In the genomic region with DNA sequence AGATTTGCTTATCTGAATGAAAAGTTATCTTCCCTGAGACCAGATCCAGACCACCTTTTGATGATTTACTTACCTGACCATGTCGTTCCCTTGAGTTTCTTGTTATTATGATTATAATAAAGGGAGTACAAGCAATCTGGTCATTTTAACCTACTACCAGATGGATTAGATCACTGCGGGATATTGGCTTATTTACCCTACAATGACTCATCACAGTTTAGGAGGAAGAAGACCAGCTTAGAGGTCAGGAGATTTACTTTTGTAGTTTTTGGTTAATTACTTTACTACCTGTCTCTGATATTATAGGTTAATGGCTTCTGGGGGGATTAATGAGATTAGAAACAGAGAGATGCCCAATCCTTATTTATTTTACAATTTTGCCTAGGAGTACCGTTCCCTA, we compare ENCODE assay signal across 18 cellular contexts. TPM values are rescaled to one million over a fixed set of nuclear protein-coding genes. Genes with fewer than 3 reads are reported as not detected.
DNase-seq lines count a peak whose midpoint lies in the region; ATAC-seq, FAIRE-seq and TF ChIP-seq lines count a peak whose summit lies in the region.
"Had no signal": no experiment of that assay in that cellular context is flagged by ENCODE, and none has a peak within 500 bp of the region (broad histone marks: within the 10 kb centered on the region; RNA-seq: fewer than 3 reads in every experiment).

No MANE protein-coding gene starts in this region.

- H3K4me1 ChIP-seq in GM12878 (ENCODE audit: control insufficient read depth, insufficient read depth, low read length): no peaks in the 10 kb centered on the region
- H3K4me1 ChIP-seq in pancreas: no peaks in the 10 kb centered on the region
- H3K4me1 ChIP-seq: gastrocnemius medialis, SJSA1 had no signal

- no peaks in the 10 kb centered on the region for H3K27me3 ChIP-seq in GM12878 (replicated peaks in 1 of 2; ENCODE audit: control insufficient read depth in 2 of 2, insufficient read depth in 2 of 2, low read length in 1 of 2)
- no peaks in the 10 kb centered on the region for H3K27me3 ChIP-seq in pancreas
- H3K27me3 ChIP-seq: gastrocnemius medialis, SJSA1 had no signal

- H4K20me1 ChIP-seq in GM12878 (ENCODE audit: control insufficient read depth, insufficient read depth): no peaks in the 10 kb centered on the region; the same call in 1 of the 2 replicates

- H3K9me3 ChIP-seq in GM12878 (replicated peaks; ENCODE audit: control insufficient read depth, insufficient read depth, low read length): no peaks in the 10 kb centered on the region
- H3K9me3 ChIP-seq in pancreas: no peaks in the 10 kb centered on the region
- H3K9me3 ChIP-seq: gastrocnemius medialis, SJSA1 had no signal

- H3K27ac ChIP-seq in GM12878 (ENCODE audit: control insufficient read depth, insufficient read depth) (no peak overlapping the region), pancreas (no peak overlapping the region)
- H3K27ac ChIP-seq: gastrocnemius medialis, SJSA1 had no signal

- 51% methylated on average over 3 of the region's 3 CpGs for WGBS in GM12878 (ENCODE audit: insufficient coverage, insufficient replicate concordance, low lambda C conversion rate, missing lambda C conversion rate)
- 73 to 80% methylated on average over 3 of the region's 3 CpGs for WGBS in pancreas, 2 donors

- no peaks in the 10 kb centered on the region for H3K79me2 ChIP-seq in GM12878 (ENCODE audit: control insufficient read depth, insufficient read depth, low read length)

- TF ChIP-seq EP300 in GM12878 (IDR thresholded peaks at IDR 0.05; ENCODE audit: borderline replicate concordance in 1 of 2, control insufficient read depth in 1 of 2, low read depth in 2 of 2, low read length in 2 of 2): no peak

- H3K4me2 ChIP-seq in GM12878 (ENCODE audit: control insufficient read depth, insufficient read depth): no peak overlapping the region

- no TSS peak for BruUV-seq in GM12878 (replicated peaks; lab: Mats Ljungman, UMichigan)

- no peak overlapping the region for H3K9ac ChIP-seq in GM12878 (ENCODE audit: control insufficient read depth, insufficient read depth, low read length)

- DNase-seq in NCI-H2081 (lab: John Stamatoyannopoulos, UW) (peak; percentile 21 to 63), NCI-H2081 treated with DMSO at 0.1 percent for 48 hours (lab: John Stamatoyannopoulos, UW) (no peak), NCI-H2196 (lab: John Stamatoyannopoulos, UW; ENCODE audit: unreplicated experiment) (peak; percentile 11), GM12878 (ENCODE audit: low read depth, low spot score) (no peak), pancreas (no peak), NCI-H2107 (lab: John Stamatoyannopoulos, UW) (no peak)
- DNase-seq in stimulated activated naive CD4-positive, alpha-beta T cell treated with Interleukin-2 at 50 U/mL for 16 hours (lab: John Stamatoyannopoulos, UW): no peak
- DNase-seq in activated CD8-positive, alpha-beta memory T cell treated with anti-CD3 and anti-CD28 coated beads, Interleukin-2, amount 50 U/mL, for 48 hours: no peak
- DNase-seq: activated CD8-positive, alpha-beta T cell treated with anti-CD3 and anti-CD28 coated beads for 36 hours; activated effector memory CD4-positive, alpha-beta T cell treated with Interleukin-2 at 50 U/mL for 16 hours; aorta; gastrocnemius medialis; midbrain; MV-4-11; NK-92 treated with Interleukin-12 subunit alpha and Interleukin-12 subunit beta, amount 100 ng/mL, for 24 hours; small intestine had no signal

- H3K4me3 ChIP-seq in GM12878 (no peak overlapping the region), pancreas (no peak overlapping the region)
- H3K4me3 ChIP-seq: gastrocnemius medialis, SJSA1 had no signal

- TF ChIP-seq RAD21 in GM12878 (IDR thresholded peaks at IDR 0.05; ENCODE audit: insufficient read depth, low read depth, low read length): no peak

- TF ChIP-seq CTCF in GM12878 (IDR thresholded peaks at IDR 0.05 in 2 of 3, conservative IDR thresholded peaks at IDR 0.05 in 1 of 3; ENCODE audit: control insufficient read depth in 2 of 3, extremely low read depth in 1 of 3, insufficient read depth in 1 of 3, low read depth in 3 of 3, low read length in 3 of 3): no peak
- no peak for TF ChIP-seq CTCF in pancreas (IDR thresholded peaks at IDR 0.05)

- RAD21 ChIA-PET in GM12878 (lab: Charles Lee; ENCODE audit: unreplicated experiment): interaction anchor here (0.6 to 2.5 kb wide), 4 partner anchors 9 to 73 kb away, joined by 3 to 7 read pairs (median 5); partner anchors contain the start of gene PKIB

- intact Hi-C loops in GM12878 (cut with micrococcal nuclease; ENCODE audit: unreplicated experiment) (no loop called here), pancreas (cut with DNase I) (no loop called here)

- POLR2A ChIA-PET in GM12878 (lab: Charles Lee): no interaction called here

- peak; percentile 23 for FAIRE-seq in GM12878 (lab: Jason Lieb, UNC)
- FAIRE-seq in pancreas (lab: Jason Lieb, UNC): no peak
- FAIRE-seq: small intestine, TTC549 had no signal

- H2AFZ ChIP-seq in GM12878 (ENCODE audit: control insufficient read depth, low read depth, low read length): no peak overlapping the region

- CTCF ChIA-PET in GM12878 (lab: Yijun Ruan, JAX): interaction anchor here (0.7 to 2.7 kb wide), 6 partner anchors 20 to 107 kb away, joined by 3 to 15 read pairs (median 3); no protein-coding TSS in a partner anchor

- H3K36me3 ChIP-seq in GM12878 (ENCODE audit: control insufficient read depth in 2 of 2, insufficient read depth in 2 of 2, low read length in 1 of 2) (no peaks in the 10 kb centered on the region), pancreas (no peaks in the 10 kb centered on the region)
- H3K36me3 ChIP-seq: gastrocnemius medialis, SJSA1 had no signal

- no peak for TF ChIP-seq POLR2A in GM12878 (IDR thresholded peaks at IDR 0.05; ENCODE audit: low read depth, low read length)

- ATAC-seq in GM12878 (no peak), pancreas (peak in 3 of 4 donors; percentile 50 to 72 (median 52))
- ATAC-seq: activated CD8-positive, alpha-beta T cell treated with anti-CD3 and anti-CD28 coated beads for 36 hours; gastrocnemius medialis had no signal

- in situ Hi-C loops in GM12878 (cut with MboI): no loop called here

- SMC1A ChIA-PET in GM12878 (lab: Charles Lee; ENCODE audit: uncharacterized antibody, unreplicated experiment): interaction anchor here (0.7 to 3.1 kb wide), 4 partner anchors 12 to 214 kb away, joined by 3 to 17 read pairs (median 4); partner anchors contain the start of gene PKIB

TF ChIP-seq in GM12878, 131 proteins besides CTCF, POLR2A, EP300 and RAD21:
- TF ChIP-seq BHLHE40 (IDR thresholded peaks at IDR 0.05; ENCODE audit: borderline replicate concordance in 1 of 2, low read depth in 2 of 2, low read length in 1 of 2): no peak
- TF ChIP-seq STAT3 (IDR thresholded peaks at IDR 0.05; ENCODE audit: low read depth, low read length): no peak
- no peak for TF ChIP-seq PRDM15 (CRISPR knock-in tag; IDR thresholded peaks at IDR 0.05)

RNA-seq across cellular contexts. Expression of gene PKIB, which starts 10.7 kb away (rescaled TPM):
- 2.0 and 2.7 TPM in 2 replicates for total RNA-seq in GM12878 (2013; cell fraction: nucleolus; rRNA removed)
- total RNA-seq in GM12878 (2014; rRNA removed) (0.51 and 1.1 TPM in 2 replicates), GM12878 (2014; rRNA removed; fragmentation: Illumina TruSeq; extraction: Trizol) (0.88 and 0.94 TPM in 2 replicates), GM12878 (2021) (0.19 and 0.74 TPM in 2 replicates), pancreas (1 to 10 TPM; 1.2 to 7.3 (median 4.5) TPM)
- 0.49 TPM for polyA plus RNA-seq in GM12878 (2011; ENCODE audit: low read depth)
- polyA plus RNA-seq in GM12878 (2011; rRNA removed) (1.6 and 1.8 TPM in 2 replicates), GM12878 (2014; fragmentation: Illumina TruSeq; extraction: Trizol) (0.87 TPM in 1 of 2 replicates, not detected in the other), GM12878 (2014; fragmentation: Nextera tagmentation; extraction: Ambion mirVana) (1 to 10 TPM in 1 of 2 experiments, under 1 TPM in 1; 0.97 to 1.8 TPM), GM12878 (2014; rRNA removed) (0.20 and 0.49 TPM in 2 replicates), GM12878 (2016; fragmentation: Nextera tagmentation; extraction: Ambion mirVana) (under 1 TPM; 0.82 to 0.87 TPM), pancreas (10 to 100 TPM in 1 of 2 donors, 1 to 10 TPM in 1; 5.2 to 21.1 TPM)
- polyA plus RNA-seq in GM12878 (2011; cell fraction: cytosol; rRNA removed): 0.42 and 0.49 TPM in 2 replicates
- polyA plus RNA-seq in GM12878 (2011; cell fraction: nucleus; rRNA removed): 0.70 and 1.1 TPM in 2 replicates
- 1.00 and 1.3 TPM in 2 replicates for polyA plus RNA-seq in GM12878 (2012)
- 0.62 TPM in 1 of 2 replicates, not detected in the other for polyA minus RNA-seq in GM12878 (2011; rRNA and poly(A)+ RNA removed)
- not detected in 2 replicates for polyA minus RNA-seq in GM12878 (2011; cell fraction: cytosol; rRNA and poly(A)+ RNA removed)
- polyA minus RNA-seq in GM12878 (2011; cell fraction: nucleus; rRNA and poly(A)+ RNA removed): 1.2 and 2.2 TPM in 2 replicates
- total RNA-seq: SJSA1 had no signal

Comparison
In these comparisons a context has a peak if more than half of its experiments do, and no peak if none do; other contexts are left out.
1. DNase-seq: peak in NCI-H2081 (2 of 2) and NCI-H2196 (single experiment); none in NCI-H2081 treated with DMSO at 0.1 percent for 48 hours (single experiment), GM12878 (single experiment), pancreas (0 of 6), stimulated activated naive CD4-positive, alpha-beta T cell treated with Interleukin-2 at 50 U/mL for 16 hours (single experiment), activated CD8-positive, alpha-beta memory T cell treated with anti-CD3 and anti-CD28 coated beads, Interleukin-2, amount 50 U/mL, for 48 hours (single experiment) and NCI-H2107 (single experiment).